Comparison of ENCODE assay signal across 7 cellular contexts in the genomic region with DNA sequence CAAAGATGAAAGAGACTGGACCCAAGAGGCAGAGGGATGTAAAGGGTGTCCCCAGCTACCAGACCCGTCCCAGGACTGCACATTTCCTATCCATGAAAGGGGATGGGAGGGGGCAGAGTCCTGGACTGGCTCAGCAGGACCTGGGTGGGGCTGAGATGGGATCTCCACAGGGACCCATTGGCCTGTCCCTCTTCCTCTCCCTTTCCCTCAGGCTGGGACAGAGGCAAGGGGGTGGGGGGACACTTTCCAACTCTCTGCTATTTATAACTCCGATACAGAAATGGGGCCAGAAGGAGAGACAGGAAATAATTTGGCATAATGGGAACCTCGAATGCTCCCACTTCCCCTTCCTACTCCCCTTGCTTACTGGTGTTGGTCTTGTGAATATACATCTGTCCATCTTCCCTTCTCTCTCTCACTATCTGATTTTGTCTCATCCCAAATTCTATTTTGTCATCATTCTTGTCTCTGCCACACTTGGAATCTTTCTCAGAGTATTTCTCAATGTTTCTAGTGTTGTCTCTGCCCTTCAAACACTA. TPM values are rescaled to one million over a fixed set of nuclear protein-coding genes. Genes with fewer than 3 reads are reported as not detected.
A peak's percentile ranks its signal among the peaks of the same experiment; 100 is the strongest.
DNase-seq lines count a peak whose midpoint lies in the region; ATAC-seq and TF ChIP-seq lines count a peak whose summit lies in the region.

No MANE protein-coding gene starts in this region.

- H3K9me2 ChIP-seq in HCT116 (ENCODE audit: insufficient read depth) (no peaks in the 10 kb centered on the region), hepatocyte (replicated peaks; ENCODE audit: insufficient read depth) (no peaks in the 10 kb centered on the region)

- H3K27ac ChIP-seq in HCT116 (ENCODE audit: low read depth, low read length), result no peak overlapping the region
- no peak overlapping the region for H3K27ac ChIP-seq in hepatocyte
- H3K27ac ChIP-seq in adrenal gland, result no peak overlapping the region

- DNase-seq in HCT116 (ENCODE audit: low read depth, low spot score) (no peak), hepatocyte (ENCODE audit: low spot score) (no peak), adrenal gland (no peak), DMS79 (lab: John Stamatoyannopoulos, UW) (no peak)
- no peak for DNase-seq in activated CD8-positive, alpha-beta T cell treated with anti-CD3 and anti-CD28 coated beads for 36 hours

- H3K36me3 Mint-ChIP-seq in activated CD8-positive, alpha-beta T cell treated with anti-CD3 and anti-CD28 coated beads for 36 hours (ENCODE audit: low read depth), result no peaks in the 10 kb centered on the region

- POLR2A ChIA-PET in HCT116 (lab: Charles Lee), result no interaction called here
- POLR2A ChIA-PET in activated CD8-positive, alpha-beta T cell treated with anti-CD3 and anti-CD28 coated beads for 36 hours (lab: Charles Lee), result no interaction called here

- no peak for TF ChIP-seq POLR2A in HCT116 (IDR thresholded peaks at IDR 0.05; ENCODE audit: borderline replicate concordance, extremely low read depth, insufficient read depth, insufficient read length)
- no peak for TF ChIP-seq POLR2A in adrenal gland (IDR thresholded peaks at IDR 0.05)

- RAD21 ChIA-PET in HCT116 (lab: Charles Lee; ENCODE audit: low non-redundant PET in 1 of 2, low total read pairs in 2 of 2, uncharacterized antibody in 2 of 2, unreplicated experiment in 2 of 2), result no interaction called here

- peaks cover 12% of the 10 kb centered on the region for H3K4me1 Mint-ChIP-seq in activated CD8-positive, alpha-beta T cell treated with anti-CD3 and anti-CD28 coated beads for 36 hours (ENCODE audit: low read depth)

- peaks cover 4 to 14% of the 10 kb centered on the region in 2 experiments; a peak in 3 of 4 replicates for H3K4me1 ChIP-seq in HCT116 (ENCODE audit: control insufficient read depth in 1 of 2, insufficient read depth in 2 of 2, low read length in 2 of 2)
- no peaks in the 10 kb centered on the region for H3K4me1 ChIP-seq in hepatocyte (ENCODE audit: insufficient read depth)
- peaks cover 58% of the 10 kb centered on the region for H3K4me1 ChIP-seq in skeletal muscle satellite cell (ENCODE audit: control insufficient read depth, insufficient read depth, low read length)
- H3K4me1 ChIP-seq in adrenal gland (replicated peaks in 1 of 2), result peaks cover 6 to 24% of the 10 kb centered on the region in 2 donors

- TF ChIP-seq RAD21 in HCT116 (IDR thresholded peaks at IDR 0.05; ENCODE audit: low read depth), result no peak

- H3K4me3 ChIP-seq in HCT116 (replicated peaks in 1 of 2; ENCODE audit: low read depth in 1 of 2, low read length in 2 of 2) (peak overlapping the region in 1 of 2 experiments; percentile 57; a peak in 2 of 4 replicates), hepatocyte (no peak overlapping the region), skeletal muscle satellite cell (ENCODE audit: low read length) (peak overlapping the region; percentile 84), adrenal gland (no peak overlapping the region)

- no TSS peak for BruUV-seq in HCT116 (replicated peaks; lab: Mats Ljungman, UMichigan)

- ATAC-seq in HCT116, result no peak
- ATAC-seq in activated CD8-positive, alpha-beta T cell treated with anti-CD3 and anti-CD28 coated beads for 36 hours, result no peak
- no peak for ATAC-seq in GM18907 (IDR thresholded peaks at IDR 0.05; ENCODE audit: unreplicated experiment)

- TF ChIP-seq CTCF in HCT116 (IDR thresholded peaks at IDR 0.05 in 2 of 3, conservative IDR thresholded peaks at IDR 0.05 in 1 of 3; ENCODE audit: borderline replicate concordance in 1 of 3, insufficient read depth in 1 of 3, low read depth in 2 of 3, low read length in 2 of 3) (no peak), hepatocyte (IDR thresholded peaks at IDR 0.05; ENCODE audit: poor library complexity) (no peak), adrenal gland (IDR thresholded peaks at IDR 0.05) (no peak)
- TF ChIP-seq CTCF in activated CD8-positive, alpha-beta T cell treated with anti-CD3 and anti-CD28 coated beads for 36 hours (IDR thresholded peaks at IDR 0.05), result no peak

- H3K9me3 ChIP-seq in HCT116 (ENCODE audit: control insufficient read depth in 1 of 2, insufficient read depth in 1 of 2, low read depth in 1 of 2, low read length in 2 of 2) (no peaks in the 10 kb centered on the region), hepatocyte (ENCODE audit: low read depth) (no peaks in the 10 kb centered on the region), skeletal muscle satellite cell (replicated peaks; ENCODE audit: low read length) (no peaks in the 10 kb centered on the region), adrenal gland (replicated peaks in 1 of 3) (no peaks in the 10 kb centered on the region)

- H3K27me3 ChIP-seq in HCT116 (ENCODE audit: insufficient read depth, low read length) (peaks cover 26% of the 10 kb centered on the region; the same call in 1 of the 2 replicates), hepatocyte (peaks cover 51% of the 10 kb centered on the region), skeletal muscle satellite cell (ENCODE audit: control insufficient read depth, insufficient read depth, low read length) (no peaks in the 10 kb centered on the region), adrenal gland (no peaks in the 10 kb centered on the region)

- intact Hi-C loops in HCT116 (cut with micrococcal nuclease), result no loop called here
- intact Hi-C loops in activated CD8-positive, alpha-beta T cell treated with anti-CD3 and anti-CD28 coated beads for 36 hours (cut with micrococcal nuclease), result no loop called here
- intact Hi-C loops in adrenal gland (cut with DNase I), result no loop called here

- no peaks in the 10 kb centered on the region for H3K36me3 ChIP-seq in HCT116 (ENCODE audit: control insufficient read depth in 1 of 2, insufficient read depth in 2 of 2, low read length in 2 of 2)
- no peaks in the 10 kb centered on the region for H3K36me3 ChIP-seq in hepatocyte (replicated peaks; ENCODE audit: insufficient read depth, low read depth)
- no peaks in the 10 kb centered on the region for H3K36me3 ChIP-seq in skeletal muscle satellite cell (ENCODE audit: insufficient read depth, low read length)
- no peaks in the 10 kb centered on the region for H3K36me3 ChIP-seq in adrenal gland (replicated peaks in 1 of 2)

- H3K27me3 Mint-ChIP-seq in activated CD8-positive, alpha-beta T cell treated with anti-CD3 and anti-CD28 coated beads for 36 hours, result peaks cover 22% of the 10 kb centered on the region

- H3K79me2 ChIP-seq in HCT116 (ENCODE audit: insufficient read depth, low read length) (no peaks in the 10 kb centered on the region), hepatocyte (no peaks in the 10 kb centered on the region)

- H3K4me2 ChIP-seq in HCT116 (ENCODE audit: low read length) (peak overlapping the region; percentile 81), hepatocyte (peak overlapping the region; percentile 98), skeletal muscle satellite cell (ENCODE audit: low read length) (peak overlapping the region; percentile 92)

- H4K20me1 ChIP-seq in HCT116 (ENCODE audit: insufficient read depth) (no peaks in the 10 kb centered on the region), hepatocyte (ENCODE audit: insufficient read depth, poor library complexity, severe bottlenecking) (no peaks in the 10 kb centered on the region)

- H3K4me3 Mint-ChIP-seq in activated CD8-positive, alpha-beta T cell treated with anti-CD3 and anti-CD28 coated beads for 36 hours, result peak overlapping the region; percentile 73

- no peaks in the 10 kb centered on the region for H3K9me3 Mint-ChIP-seq in activated CD8-positive, alpha-beta T cell treated with anti-CD3 and anti-CD28 coated beads for 36 hours

- H3K9ac ChIP-seq in HCT116 (ENCODE audit: low read length) (no peak overlapping the region), skeletal muscle satellite cell (ENCODE audit: low read depth, low read length) (no peak overlapping the region)

- H2AFZ ChIP-seq in HCT116 (ENCODE audit: low read depth, low read length, poor library complexity, severe bottlenecking) (no peak overlapping the region), hepatocyte (no peak overlapping the region)

- CTCF ChIA-PET in HCT116 (lab: Charles Lee), result no interaction called here
- CTCF ChIA-PET in activated CD8-positive, alpha-beta T cell treated with anti-CD3 and anti-CD28 coated beads for 36 hours (lab: Charles Lee), result no interaction called here

- no peak overlapping the region for H3K27ac Mint-ChIP-seq in activated CD8-positive, alpha-beta T cell treated with anti-CD3 and anti-CD28 coated beads for 36 hours

- 47% methylated on average over 3 of the region's 3 CpGs for WGBS in hepatocyte (ENCODE audit: low lambda C conversion rate, missing lambda C conversion rate)
- 17 to 25% (median 22%) methylated on average over 3 of the region's 3 CpGs for WGBS in adrenal gland, 4 donors

RNA-seq across cellular contexts. Expression of gene ITGA7, which starts 1.1 kb away (rescaled TPM):
- total RNA-seq in HCT116 (2021; ENCODE audit: unreplicated experiment) (17.8 TPM), hepatocyte (13.0 and 15.2 TPM in 2 replicates), adrenal gland (10 to 100 TPM in 5 of 8 donors, 1 to 10 TPM in 3; 5.7 to 19.7 (median 13.3) TPM)
- 14.7 and 15.0 TPM in 2 replicates for polyA plus RNA-seq in HCT116 (2012)
- total RNA-seq in activated CD8-positive, alpha-beta T cell treated with anti-CD3 and anti-CD28 coated beads for 36 hours, result 1 to 10 TPM; 4.3 to 4.8 TPM
- polyA plus RNA-seq in hepatocyte (18.9 and 22.8 TPM in 2 replicates), adrenal gland (10 to 100 TPM in 2 of 3 donors, 1 to 10 TPM in 1; 9.3 to 77.1 (median 53.6) TPM)
- total RNA-seq in skeletal muscle satellite cell (2012; rRNA removed), result 12.4 and 32.1 TPM in 2 replicates

RNA-seq across cellular contexts. Expression of gene BLOC1S1, which starts 7.1 kb away (rescaled TPM):
- total RNA-seq in HCT116 (2021; ENCODE audit: unreplicated experiment) (85.5 TPM), hepatocyte (159 and 177 TPM in 2 replicates), adrenal gland (100 to 1,000 TPM; 180 to 304 (median 220) TPM)
- 137 and 151 TPM in 2 replicates for polyA plus RNA-seq in HCT116 (2012)
- 10 to 100 TPM; 79.0 to 84.6 TPM for total RNA-seq in activated CD8-positive, alpha-beta T cell treated with anti-CD3 and anti-CD28 coated beads for 36 hours
- polyA plus RNA-seq in hepatocyte (227 and 236 TPM in 2 replicates), adrenal gland (1,000 to 10,000 TPM in 1 of 3 donors, 100 to 1,000 TPM in 2; 188 to 1,005 (median 657) TPM)
- 36.0 and 65.9 TPM in 2 replicates for total RNA-seq in skeletal muscle satellite cell (2012; rRNA removed)

RNA-seq across cellular contexts. Expression of gene RDH5, which starts 11.4 kb away (rescaled TPM):
- total RNA-seq in HCT116 (2021; ENCODE audit: unreplicated experiment) (6.2 TPM), hepatocyte (36.2 and 48.7 TPM in 2 replicates), adrenal gland (10 to 100 TPM in 1 of 8 donors, 1 to 10 TPM in 7; 1.9 to 25.7 (median 4.0) TPM)
- 3.2 and 3.3 TPM in 2 replicates for polyA plus RNA-seq in HCT116 (2012)
- 1 to 10 TPM; 5.3 to 6.8 TPM for total RNA-seq in activated CD8-positive, alpha-beta T cell treated with anti-CD3 and anti-CD28 coated beads for 36 hours
- polyA plus RNA-seq in hepatocyte (38.0 and 43.7 TPM in 2 replicates), adrenal gland (10 to 100 TPM in 2 of 3 donors, 1 to 10 TPM in 1; 2.7 to 41.4 (median 32.7) TPM)
- total RNA-seq in skeletal muscle satellite cell (2012; rRNA removed), result 51.0 and 63.1 TPM in 2 replicates

RNA-seq across cellular contexts. Expression of gene CD63, which starts 20.0 kb away (rescaled TPM):
- total RNA-seq in HCT116 (2021; ENCODE audit: unreplicated experiment), result 355 TPM
- polyA plus RNA-seq in HCT116 (2012), result 349 and 393 TPM in 2 replicates
- total RNA-seq in activated CD8-positive, alpha-beta T cell treated with anti-CD3 and anti-CD28 coated beads for 36 hours, result 100 to 1,000 TPM in 1 of 2 experiments, 10 to 100 TPM in 1; 99.6 to 101 TPM
- 1,401 and 1,504 TPM in 2 replicates for total RNA-seq in hepatocyte
- polyA plus RNA-seq in hepatocyte, result 2,624 and 2,749 TPM in 2 replicates
- 1,390 and 1,764 TPM in 2 replicates for total RNA-seq in skeletal muscle satellite cell (2012; rRNA removed)
- 1,000 to 10,000 TPM in 6 of 8 donors, 100 to 1,000 TPM in 2; 796 to 1,954 (median 1,274) TPM for total RNA-seq in adrenal gland
- 1,000 to 10,000 TPM; 1,798 to 2,350 (median 1,843) TPM for polyA plus RNA-seq in adrenal gland

RNA-seq across cellular contexts. Expression of gene GDF11, which starts 34.2 kb away (rescaled TPM):
- total RNA-seq in HCT116 (2021; ENCODE audit: unreplicated experiment) (5.3 TPM), hepatocyte (7.9 and 10.8 TPM in 2 replicates), adrenal gland (1 to 10 TPM; 3.3 to 8.3 (median 7.1) TPM)
- 5.1 and 6.5 TPM in 2 replicates for polyA plus RNA-seq in HCT116 (2012)
- 1 to 10 TPM; 7.4 to 9.3 TPM for total RNA-seq in activated CD8-positive, alpha-beta T cell treated with anti-CD3 and anti-CD28 coated beads for 36 hours
- polyA plus RNA-seq in hepatocyte (3.7 and 4.1 TPM in 2 replicates), adrenal gland (1 to 10 TPM; 2.4 to 4.1 (median 3.8) TPM)
- 3.3 and 3.7 TPM in 2 replicates for total RNA-seq in skeletal muscle satellite cell (2012; rRNA removed)
